Comparison of ENCODE assay signal across 11 cellular contexts in genomic region chr10:79267449-79267848, GRCh38.
DNase-seq lines count a peak whose midpoint lies in the region; ATAC-seq, FAIRE-seq and TF ChIP-seq lines count a peak whose summit lies in the region.
"Had no signal": no experiment of that assay in that cellular context is flagged by ENCODE, and none has a peak within 500 bp of the region (broad histone marks: within the 10 kb centered on the region; RNA-seq: fewer than 3 reads in every experiment).

No MANE protein-coding gene starts in this region.

- peaks cover 92% of the 10 kb centered on the region for H3K4me1 Mint-ChIP-seq in CD14-positive monocyte
- peaks cover 68 to 75% (median 69%) of the 10 kb centered on the region in 3 donors for H3K4me1 Mint-ChIP-seq in IgD-negative memory B cell
- H3K4me1 Mint-ChIP-seq in endothelial cell (ENCODE audit: unreplicated experiment): peaks cover 61% of the 10 kb centered on the region

- H3K4me3 ChIP-seq in prostate gland (no peak overlapping the region), kidney (ENCODE audit: low read length in 2 of 2) (no peak overlapping the region)

- TF ChIP-seq POLR2A in prostate gland (IDR thresholded peaks at IDR 0.05): no peak

- peak overlapping the region; percentile 99 to 100 (median 99) for H3K27ac Mint-ChIP-seq in CD14-positive monocyte
- H3K27ac Mint-ChIP-seq in IgD-negative memory B cell: peak overlapping the region; percentile 71 to 96 (median 73)
- H3K27ac Mint-ChIP-seq in endothelial cell (ENCODE audit: unreplicated experiment): peak overlapping the region; percentile 92
- H3K27ac Mint-ChIP-seq: T-helper 1 cell treated with Interleukin-12 subunit alpha and Interleukin-12 subunit beta and Interleukin-4 antibody, amounts not matched to agents 30 μg/mL and 1 μg/mL, for 36 hours had no signal

- no peak for ATAC-seq in GM21723 (IDR thresholded peaks at IDR 0.05; ENCODE audit: unreplicated experiment)

- no peak for TF ChIP-seq CTCF in CD14-positive monocyte (IDR thresholded peaks at IDR 0.05)
- no peak for TF ChIP-seq CTCF in endothelial cell (IDR thresholded peaks at IDR 0.05; ENCODE audit: unreplicated experiment)
- no peak for TF ChIP-seq CTCF in prostate gland (IDR thresholded peaks at IDR 0.05)
- TF ChIP-seq CTCF in kidney (IDR thresholded peaks at IDR 0.05; ENCODE audit: borderline replicate concordance, extremely low read depth, insufficient read depth): no peak

- DNase-seq in CD14-positive monocyte (ENCODE audit: low spot score) (no peak), endothelial cell (ENCODE audit: low spot score) (no peak), prostate gland (ENCODE audit: low spot score) (no peak), COLO829 (ENCODE audit: low spot score) (no peak), kidney (no peak), KBM-7 (no peak)
- DNase-seq: activated gamma-delta T cell, nephron progenitor cell had no signal

- H3K9ac ChIP-seq in kidney (ENCODE audit: low read length in 2 of 2): no peak overlapping the region

- H3K9me3 Mint-ChIP-seq in CD14-positive monocyte (peaks cover 0 to 2% (median 0%) of the 10 kb centered on the region in 7 donors), IgD-negative memory B cell (no peaks in the 10 kb centered on the region), endothelial cell (ENCODE audit: unreplicated experiment) (no peaks in the 10 kb centered on the region)
- H3K9me3 Mint-ChIP-seq: nephron progenitor cell; T-helper 1 cell treated with Interleukin-12 subunit alpha and Interleukin-12 subunit beta and Interleukin-4 antibody, amounts not matched to agents 30 μg/mL and 1 μg/mL, for 36 hours had no signal

- no peaks in the 10 kb centered on the region for H3K9me3 ChIP-seq in prostate gland
- no peaks in the 10 kb centered on the region for H3K9me3 ChIP-seq in kidney (ENCODE audit: control insufficient read depth in 1 of 2, low read length in 2 of 2)

- in situ Hi-C loops in KBM-7 (cut with MboI; ENCODE audit: low pct_unique_long_range_greater_than_20kb, low sequenced_read_pairs): no loop called here

- H3K4me3 Mint-ChIP-seq in CD14-positive monocyte: peak overlapping the region in 1 of 2 donors; percentile 46
- peak overlapping the region in 3 of 4 donors; percentile 6 to 91 (median 86) for H3K4me3 Mint-ChIP-seq in IgD-negative memory B cell
- H3K4me3 Mint-ChIP-seq in endothelial cell (ENCODE audit: unreplicated experiment): no peak overlapping the region
- H3K4me3 Mint-ChIP-seq: nephron progenitor cell; T-helper 1 cell treated with Interleukin-12 subunit alpha and Interleukin-12 subunit beta and Interleukin-4 antibody, amounts not matched to agents 30 μg/mL and 1 μg/mL, for 36 hours had no signal

- H3K27me3 ChIP-seq in prostate gland (replicated peaks; ENCODE audit: insufficient read depth): no peaks in the 10 kb centered on the region

- H3K27ac ChIP-seq in prostate gland (peak overlapping the region; percentile 32 to 39), kidney (ENCODE audit: low read depth in 2 of 2, low read length in 2 of 2) (peak overlapping the region in 1 of 2 donors; percentile 89)

- WGBS in prostate gland: 80% methylated on average over 2 of the region's 2 CpGs

- H3K27me3 Mint-ChIP-seq in CD14-positive monocyte (ENCODE audit: low read depth in 3 of 3): peaks cover 0 to 5% (median 0%) of the 10 kb centered on the region in 3 donors
- no peaks in the 10 kb centered on the region for H3K27me3 Mint-ChIP-seq in IgD-negative memory B cell
- H3K27me3 Mint-ChIP-seq in endothelial cell (ENCODE audit: unreplicated experiment): peaks cover 29% of the 10 kb centered on the region

- peaks cover 60 to 76% of the 10 kb centered on the region in 2 donors for H3K36me3 Mint-ChIP-seq in CD14-positive monocyte
- H3K36me3 Mint-ChIP-seq in IgD-negative memory B cell: peaks cover 7% of the 10 kb centered on the region
- peaks cover 22% of the 10 kb centered on the region for H3K36me3 Mint-ChIP-seq in endothelial cell (ENCODE audit: low read depth, unreplicated experiment)

- no peak for FAIRE-seq in kidney (lab: Jason Lieb, UNC)

- peaks cover 14% of the 10 kb centered on the region for H3K4me1 ChIP-seq in prostate gland (replicated peaks)
- H3K4me1 ChIP-seq in kidney (ENCODE audit: control insufficient read depth in 1 of 2, insufficient read depth in 1 of 2, low read depth in 1 of 2, low read length in 2 of 2): peaks cover 30 to 33% of the 10 kb centered on the region in 2 donors

- H3K36me3 ChIP-seq in prostate gland: no peaks in the 10 kb centered on the region
- peaks cover 0 to 9% of the 10 kb centered on the region in 2 donors for H3K36me3 ChIP-seq in kidney (ENCODE audit: control insufficient read depth in 1 of 2, insufficient read depth in 2 of 2, low read length in 2 of 2)

- intact Hi-C loops in CD14-positive monocyte (cut with micrococcal nuclease) (loop anchor here in 1 of 2 donors (2.0 to 10.0 kb wide), 4 partner anchors 17 to 513 kb away; no protein-coding TSS in a partner anchor), prostate gland (cut with DNase I) (no loop called here), kidney (cut with DNase I) (no loop called here)
